9 cellular contexts compared by ENCODE assay signal in the genomic region with DNA sequence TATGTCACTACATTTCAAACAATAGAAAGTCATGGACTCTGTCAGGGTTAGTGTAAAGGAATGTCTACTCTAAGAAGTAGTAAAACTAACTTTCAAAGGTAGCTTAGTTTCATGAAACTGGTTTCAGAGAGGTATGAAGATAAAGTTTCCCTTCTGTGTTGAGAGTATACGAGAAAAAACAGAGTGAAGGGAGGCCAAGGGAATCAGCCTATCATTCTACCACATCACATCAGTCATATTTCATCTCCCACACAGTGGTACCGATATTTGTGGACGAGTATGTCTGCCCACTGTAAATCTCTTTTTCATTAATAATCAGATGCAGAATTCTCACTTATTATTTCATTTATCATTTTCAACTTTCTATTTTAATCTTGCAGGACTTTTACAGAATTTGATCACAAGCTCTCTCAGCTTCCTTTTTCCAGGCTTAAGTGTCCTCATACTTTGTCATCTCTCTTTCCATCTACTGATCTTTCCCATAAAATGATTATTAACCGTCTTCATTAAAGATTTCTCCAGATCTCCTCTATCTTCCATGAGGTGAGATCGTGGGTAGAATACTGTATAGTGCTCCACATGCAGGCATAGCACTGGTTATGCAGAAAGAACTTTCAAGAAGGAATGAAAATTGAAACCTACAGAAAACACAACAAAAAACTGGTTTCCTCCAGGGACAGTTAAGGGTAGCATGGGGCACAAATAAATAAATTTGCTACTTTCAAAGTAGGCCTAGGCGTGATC. TPM values are rescaled to one million over a fixed set of nuclear protein-coding genes. Genes with fewer than 3 reads are reported as not detected.
A peak's percentile ranks its signal among the peaks of the same experiment; 100 is the strongest.
DNase-seq lines count a peak whose midpoint lies in the region; ATAC-seq and TF ChIP-seq lines count a peak whose summit lies in the region.
"Had no signal": no experiment of that assay in that cellular context is flagged by ENCODE, and none has a peak within 500 bp of the region (broad histone marks: within the 10 kb centered on the region; RNA-seq: fewer than 3 reads in every experiment).

No MANE protein-coding gene starts in this region.

- POLR2A ChIA-PET in activated naive CD8-positive, alpha-beta T cell treated with anti-CD3 and anti-CD28 coated beads, Interleukin-2, amount 10 ng/mL, durations not matched to agents 7 days and 5 days (lab: Charles Lee) = interaction anchor here (1.0 kb wide), 1 partner anchor 12 kb away, joined by 7 read pairs; the partner anchor contains the start of gene IFI16
- POLR2A ChIA-PET in activated B cell treated with CpG ODN at 0.5 μM for 24 hours (lab: Charles Lee) = interaction anchor here (0.7 to 1.4 kb wide), 4 partner anchors 10 to 669 kb away, joined by 3 to 6 read pairs (median 4); partner anchors contain the start of gene IFI16

- H3K27me3 ChIP-seq in left lung (no peaks in the 10 kb centered on the region), upper lobe of right lung (no peaks in the 10 kb centered on the region)

- intact Hi-C loops in activated B cell treated with CpG ODN at 0.5 μM for 24 hours (cut with micrococcal nuclease) (loop anchor here (1.0 to 2.0 kb wide), 8 partner anchors 200 to 1035 kb away; no protein-coding TSS in a partner anchor), left lung (cut with DNase I) (loop anchor here in 1 of 2 donors (10.0 kb wide), 1 partner anchor 793 kb away; no protein-coding TSS in a partner anchor), upper lobe of right lung (cut with DNase I) (no loop called here)

- H3K36me3 ChIP-seq in left lung (no peaks in the 10 kb centered on the region), upper lobe of right lung (no peaks in the 10 kb centered on the region)

- no peaks in the 10 kb centered on the region for H3K9me3 Mint-ChIP-seq in activated naive CD8-positive, alpha-beta T cell treated with anti-CD3 and anti-CD28 coated beads, Interleukin-2, amount 10 ng/mL, durations not matched to agents 7 days and 5 days
- peaks cover 2% of the 10 kb centered on the region for H3K9me3 Mint-ChIP-seq in activated naive CD8-positive, alpha-beta T cell treated with anti-CD3 and anti-CD28 coated beads for 36 hours
- H3K9me3 Mint-ChIP-seq in activated B cell treated with CpG ODN at 0.5 μM for 24 hours = peaks cover 5% of the 10 kb centered on the region

- TF ChIP-seq CTCF in activated B cell treated with CpG ODN at 0.5 μM for 24 hours (IDR thresholded peaks at IDR 0.05) (no peak), left lung (IDR thresholded peaks at IDR 0.05) (no peak), upper lobe of right lung (IDR thresholded peaks at IDR 0.05) (no peak)

- peaks cover 2% of the 10 kb centered on the region for H3K36me3 Mint-ChIP-seq in activated naive CD8-positive, alpha-beta T cell treated with anti-CD3 and anti-CD28 coated beads, Interleukin-2, amount 10 ng/mL, durations not matched to agents 7 days and 5 days
- peaks cover 3% of the 10 kb centered on the region for H3K36me3 Mint-ChIP-seq in activated naive CD8-positive, alpha-beta T cell treated with anti-CD3 and anti-CD28 coated beads for 36 hours
- no peaks in the 10 kb centered on the region for H3K36me3 Mint-ChIP-seq in activated B cell treated with CpG ODN at 0.5 μM for 24 hours (ENCODE audit: low read depth)

- no peak for DNase-seq in activated naive CD8-positive, alpha-beta T cell treated with anti-CD3 and anti-CD28 coated beads, Interleukin-2, amount 10 ng/mL, durations not matched to agents 7 days and 5 days
- no peak for DNase-seq in activated naive CD8-positive, alpha-beta T cell treated with anti-CD3 and anti-CD28 coated beads for 36 hours
- DNase-seq in activated B cell treated with CpG ODN at 0.5 μM for 24 hours (no peak), left lung (no peak), upper lobe of right lung (no peak), globus pallidus (ENCODE audit: low spot score) (no peak), HuH-7.5 (ENCODE audit: low spot score) (no peak), NCI-H1930 (lab: John Stamatoyannopoulos, UW) (no peak)
- DNase-seq: NCI-H187 treated with DMSO at 0.1 percent for 48 hours had no signal

- H3K27me3 Mint-ChIP-seq in activated naive CD8-positive, alpha-beta T cell treated with anti-CD3 and anti-CD28 coated beads, Interleukin-2, amount 10 ng/mL, durations not matched to agents 7 days and 5 days = no peaks in the 10 kb centered on the region
- H3K27me3 Mint-ChIP-seq in activated naive CD8-positive, alpha-beta T cell treated with anti-CD3 and anti-CD28 coated beads for 36 hours = no peaks in the 10 kb centered on the region
- H3K27me3 Mint-ChIP-seq in activated B cell treated with CpG ODN at 0.5 μM for 24 hours = no peaks in the 10 kb centered on the region

- peaks cover 15% of the 10 kb centered on the region for H3K4me1 Mint-ChIP-seq in activated naive CD8-positive, alpha-beta T cell treated with anti-CD3 and anti-CD28 coated beads, Interleukin-2, amount 10 ng/mL, durations not matched to agents 7 days and 5 days
- peaks cover 12% of the 10 kb centered on the region for H3K4me1 Mint-ChIP-seq in activated naive CD8-positive, alpha-beta T cell treated with anti-CD3 and anti-CD28 coated beads for 36 hours
- H3K4me1 Mint-ChIP-seq in activated B cell treated with CpG ODN at 0.5 μM for 24 hours = peaks cover 20% of the 10 kb centered on the region

- peaks cover 0 to 37% of the 10 kb centered on the region in 2 donors for H3K4me1 ChIP-seq in left lung
- peaks cover 7% of the 10 kb centered on the region for H3K4me1 ChIP-seq in upper lobe of right lung

- H3K27ac ChIP-seq in left lung (peak overlapping the region; percentile 85 to 90), upper lobe of right lung (peak overlapping the region; percentile 86)

- ATAC-seq in activated naive CD8-positive, alpha-beta T cell treated with anti-CD3 and anti-CD28 coated beads, Interleukin-2, amount 10 ng/mL, durations not matched to agents 7 days and 5 days (ENCODE audit: low read depth) = peak; percentile 9
- ATAC-seq in activated B cell treated with CpG ODN at 0.5 μM for 24 hours (ENCODE audit: low read depth) (peak; percentile 28), left lung (peak; percentile 16), upper lobe of right lung (no peak)

- H3K9me3 ChIP-seq in left lung (no peaks in the 10 kb centered on the region), upper lobe of right lung (no peaks in the 10 kb centered on the region)

- H3K4me3 Mint-ChIP-seq in activated naive CD8-positive, alpha-beta T cell treated with anti-CD3 and anti-CD28 coated beads, Interleukin-2, amount 10 ng/mL, durations not matched to agents 7 days and 5 days = peak overlapping the region; percentile 40
- no peak overlapping the region for H3K4me3 Mint-ChIP-seq in activated naive CD8-positive, alpha-beta T cell treated with anti-CD3 and anti-CD28 coated beads for 36 hours
- H3K4me3 Mint-ChIP-seq in activated B cell treated with CpG ODN at 0.5 μM for 24 hours = no peak overlapping the region

- peak overlapping the region in 1 of 2 donors; percentile 18 for H3K4me3 ChIP-seq in left lung
- H3K4me3 ChIP-seq in upper lobe of right lung = peak overlapping the region; percentile 42

- H3K27ac Mint-ChIP-seq in activated naive CD8-positive, alpha-beta T cell treated with anti-CD3 and anti-CD28 coated beads, Interleukin-2, amount 10 ng/mL, durations not matched to agents 7 days and 5 days = peak overlapping the region; percentile 53
- no peak overlapping the region for H3K27ac Mint-ChIP-seq in activated naive CD8-positive, alpha-beta T cell treated with anti-CD3 and anti-CD28 coated beads for 36 hours
- H3K27ac Mint-ChIP-seq in activated B cell treated with CpG ODN at 0.5 μM for 24 hours = no peak overlapping the region

- CTCF ChIA-PET in activated B cell treated with CpG ODN at 0.5 μM for 24 hours (lab: Charles Lee) = interaction anchor here (0.7 to 2.4 kb wide), 19 partner anchors 11 to 1007 kb away, joined by 3 to 23 read pairs (median 5); partner anchors contain the start of gene AIM2

RNA-seq across cellular contexts. Expression of gene IFI16, which starts 11.5 kb away (rescaled TPM):
- 100 to 1,000 TPM; 295 to 300 TPM for total RNA-seq in activated naive CD8-positive, alpha-beta T cell treated with anti-CD3 and anti-CD28 coated beads, Interleukin-2, amount 10 ng/mL, durations not matched to agents 7 days and 5 days
- 100 to 1,000 TPM; 292 to 296 TPM for total RNA-seq in activated naive CD8-positive, alpha-beta T cell treated with anti-CD3 and anti-CD28 coated beads for 36 hours
- total RNA-seq in activated B cell treated with CpG ODN at 0.5 μM for 24 hours = 145 and 160 TPM in 2 replicates
- 100 to 1,000 TPM in 1 of 2 donors, 10 to 100 TPM in 1; 69.7 to 121 TPM for total RNA-seq in left lung
- total RNA-seq in upper lobe of right lung = 98.0 TPM
